16 cellular contexts compared by ENCODE assay signal in genomic region chr7:127189074-127189473, GRCh38.
DNase-seq lines count a peak whose midpoint lies in the region; ATAC-seq lines count a peak whose summit lies in the region.
"Had no signal": no experiment of that assay in that cellular context is flagged by ENCODE, and none has a peak within 500 bp of the region (broad histone marks: within the 10 kb centered on the region; RNA-seq: fewer than 3 reads in every experiment).

No MANE protein-coding gene starts in this region.

- H2BK15ac ChIP-seq in mesendoderm (replicated peaks; ENCODE audit: low read depth) (no peak overlapping the region), mesenchymal stem cell (ENCODE audit: low read depth, poor library complexity, severe bottlenecking) (no peak overlapping the region)

- DNase-seq in DMS79 (lab: John Stamatoyannopoulos, UW) (peak; percentile 40), NCI-H2029 treated with DMSO at 0.1 percent for 48 hours (lab: John Stamatoyannopoulos, UW) (peak; percentile 94), OCI-M1 (lab: John Stamatoyannopoulos, UW) (peak; percentile 5), mesendoderm (peak; percentile 39), mesenchymal stem cell (no peak), OCI-M2 (lab: John Stamatoyannopoulos, UW; ENCODE audit: unreplicated experiment) (no peak)
- no peak for DNase-seq in activated CD4-positive, alpha-beta T cell treated with anti-CD3 and anti-CD28 coated beads for 4 hours
- DNase-seq: activated gamma-delta T cell treated with Interleukin-2 at 50 U/mL for 16 hours; BE2C; H7; naive B cell; stimulated activated naive CD8-positive, alpha-beta T cell treated with anti-CD3 and anti-CD28 coated beads, Interleukin-15, Interleukin-2, amounts not matched to agents 100 U/mL and 50 U/mL, for 24 hours had no signal

- ATAC-seq in GM18502 (IDR thresholded peaks at IDR 0.05; ENCODE audit: poor library complexity, unreplicated experiment): no peak
- ATAC-seq: SK-N-SH treated with all-trans-retinoic acid at 6 μM for 48 hours; stimulated activated naive CD8-positive, alpha-beta T cell treated with anti-CD3 and anti-CD28 coated beads, Interleukin-15, Interleukin-2, amounts not matched to agents 100 U/mL and 50 U/mL, for 24 hours had no signal

- no peak overlapping the region for H4K8ac ChIP-seq in mesendoderm (ENCODE audit: low read depth, low read length)
- H4K8ac ChIP-seq in mesenchymal stem cell (ENCODE audit: low read length): no peak overlapping the region

- H3K56ac ChIP-seq in mesendoderm (ENCODE audit: low read length): no peak overlapping the region

- WGBS in mesendoderm (ENCODE audit: extremely low coverage, insufficient coverage, low lambda C conversion rate): no CpG with 5 or more reads among the region's 2 CpGs
- whole genome bisulfite sequencing in mesenchymal stem cell: no CpG with 5 or more reads among the region's 2 CpGs

- H3K27ac ChIP-seq in mesendoderm (ENCODE audit: low read depth, low read length) (no peak overlapping the region), mesenchymal stem cell (ENCODE audit: low read length, poor library complexity, severe bottlenecking) (no peak overlapping the region)
- H3K27ac ChIP-seq: parathyroid adenoma, vagina had no signal

- no peaks in the 10 kb centered on the region for H3K4me1 ChIP-seq in mesendoderm (ENCODE audit: control insufficient read depth, low read depth, low read length)
- no peaks in the 10 kb centered on the region for H3K4me1 ChIP-seq in mesenchymal stem cell (ENCODE audit: control insufficient read depth, insufficient read depth, low read depth, low read length)
- H3K4me1 ChIP-seq: BE2C, vagina had no signal

- H3K9ac ChIP-seq in mesendoderm (ENCODE audit: low read length): no peak overlapping the region
- no peak overlapping the region for H3K9ac ChIP-seq in mesenchymal stem cell (ENCODE audit: low read length)
- H3K9ac ChIP-seq: parathyroid adenoma had no signal

- H3K4me3 ChIP-seq in mesendoderm (ENCODE audit: low read length): no peak overlapping the region
- no peak overlapping the region for H3K4me3 ChIP-seq in mesenchymal stem cell (ENCODE audit: insufficient read depth in 1 of 2, low read depth in 1 of 2, low read length in 2 of 2)
- H3K4me3 ChIP-seq: vagina had no signal

- H3K23ac ChIP-seq in mesendoderm (ENCODE audit: low read length) (no peak overlapping the region), mesenchymal stem cell (ENCODE audit: low read length in 2 of 2) (no peak overlapping the region)

- H2AFZ ChIP-seq in mesenchymal stem cell (ENCODE audit: low read depth, low read length): no peak overlapping the region
- H2AFZ ChIP-seq: parathyroid adenoma had no signal

- H3K14ac ChIP-seq in mesenchymal stem cell (ENCODE audit: low read length in 2 of 2): no peak overlapping the region

- H3K4me2 ChIP-seq in mesendoderm (ENCODE audit: low read length): no peak overlapping the region
- no peak overlapping the region for H3K4me2 ChIP-seq in mesenchymal stem cell (ENCODE audit: low read length, poor library complexity, severe bottlenecking)

- H3K79me2 ChIP-seq in mesendoderm (ENCODE audit: control insufficient read depth, insufficient read depth, low read length): no peaks in the 10 kb centered on the region
- H3K79me2 ChIP-seq: parathyroid adenoma had no signal

- H4K91ac ChIP-seq in mesenchymal stem cell (ENCODE audit: low read length): no peak overlapping the region

- H2BK12ac ChIP-seq in mesenchymal stem cell (ENCODE audit: low read length in 2 of 2): no peak overlapping the region

- H2AK5ac ChIP-seq in mesendoderm (ENCODE audit: low read length): no peak overlapping the region
- no peak overlapping the region for H2AK5ac ChIP-seq in mesenchymal stem cell (ENCODE audit: low read length, severe bottlenecking)

- no peak overlapping the region for H3K18ac ChIP-seq in mesendoderm (ENCODE audit: low read length)
- H3K18ac ChIP-seq in mesenchymal stem cell (ENCODE audit: low read depth in 1 of 2, low read length in 2 of 2): no peak overlapping the region

- no peaks in the 10 kb centered on the region for H3K27me3 ChIP-seq in mesendoderm (ENCODE audit: insufficient read depth, low read length, poor library complexity)
- no peaks in the 10 kb centered on the region for H3K27me3 ChIP-seq in mesenchymal stem cell (ENCODE audit: control insufficient read depth in 1 of 2, insufficient read depth in 1 of 2, low read length in 2 of 2)
- H3K27me3 ChIP-seq: BE2C, vagina had no signal

- H2BK120ac ChIP-seq in mesendoderm (ENCODE audit: low read depth, low read length) (no peak overlapping the region), mesenchymal stem cell (ENCODE audit: low read depth, low read length) (no peak overlapping the region)

- H4K5ac ChIP-seq in mesendoderm (ENCODE audit: low read length): no peak overlapping the region

- H3K36me3 ChIP-seq in mesendoderm (ENCODE audit: control insufficient read depth, insufficient read depth, low read length) (no peaks in the 10 kb centered on the region), mesenchymal stem cell (ENCODE audit: control insufficient read depth in 1 of 2, insufficient read depth in 2 of 2, low read depth in 1 of 2, low read length in 2 of 2) (no peaks in the 10 kb centered on the region)
- H3K36me3 ChIP-seq: BE2C, vagina had no signal

- H3K4ac ChIP-seq in mesendoderm (ENCODE audit: low read depth, low read length) (no peak overlapping the region), mesenchymal stem cell (ENCODE audit: low read depth in 1 of 2, low read length in 2 of 2) (no peak overlapping the region)

- H3K9me3 ChIP-seq in mesenchymal stem cell (ENCODE audit: control insufficient read depth, low read length): no peaks in the 10 kb centered on the region
- H3K9me3 ChIP-seq: BE2C, vagina had no signal

- H3K79me1 ChIP-seq in mesendoderm (ENCODE audit: low read length): no peaks in the 10 kb centered on the region
- H3K79me1 ChIP-seq in mesenchymal stem cell (replicated peaks; ENCODE audit: low read length, poor library complexity, severe bottlenecking): no peaks in the 10 kb centered on the region

- no peak overlapping the region for H2BK5ac ChIP-seq in mesendoderm (ENCODE audit: low read length)
- no peak overlapping the region for H2BK5ac ChIP-seq in mesenchymal stem cell (ENCODE audit: low read depth, low read length, poor library complexity, severe bottlenecking)

Comparison
In these comparisons a context has a peak if more than half of its experiments do, and no peak if none do; other contexts are left out.
1. DNase-seq: peak in DMS79 (single experiment), NCI-H2029 treated with DMSO at 0.1 percent for 48 hours (single experiment), OCI-M1 (single experiment) and mesendoderm (single experiment); none in mesenchymal stem cell (single experiment), OCI-M2 (single experiment) and activated CD4-positive, alpha-beta T cell treated with anti-CD3 and anti-CD28 coated beads for 4 hours (0 of 2).